ENCODE assay signal across 13 cellular contexts in the genomic region with DNA sequence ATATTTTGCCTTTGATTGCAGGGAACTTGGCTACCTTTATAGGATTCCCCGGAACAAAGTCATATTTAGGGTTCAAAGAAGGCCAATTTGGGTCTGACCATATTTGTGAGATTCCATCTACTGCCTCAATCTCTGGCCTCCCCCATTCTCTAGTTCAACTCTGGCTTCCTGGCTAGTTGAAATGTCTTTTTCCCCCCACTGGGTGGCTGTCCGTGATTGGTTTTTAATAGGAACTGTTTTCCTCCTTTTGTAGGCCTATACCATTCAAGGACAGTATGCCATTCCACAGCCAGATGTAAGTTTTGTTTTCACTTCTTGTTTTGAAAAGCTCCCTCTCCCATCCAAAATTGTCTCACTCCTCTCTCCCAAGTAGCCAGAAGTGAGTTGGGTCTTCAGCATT. TPM values are rescaled to one million over a fixed set of nuclear protein-coding genes. Genes with fewer than 3 reads are reported as not detected.
DNase-seq lines count a peak whose midpoint lies in the region; TF ChIP-seq lines count a peak whose summit lies in the region.
"Had no signal": no experiment of that assay in that cellular context is flagged by ENCODE, and none has a peak within 500 bp of the region (broad histone marks: within the 10 kb centered on the region; RNA-seq: fewer than 3 reads in every experiment).

No MANE protein-coding gene starts in this region.

- H3K9ac ChIP-seq in HUES48 (ENCODE audit: low read depth, low read length) (no peak overlapping the region), fibroblast of lung (ENCODE audit: insufficient read depth, low read length) (no peak overlapping the region)

- H3K9me3 ChIP-seq in HUES48 (ENCODE audit: control insufficient read depth, insufficient read depth, low read length) = no peaks in the 10 kb centered on the region
- H3K9me3 ChIP-seq in fibroblast of lung (ENCODE audit: control insufficient read depth, insufficient read depth, low read depth, low read length) = no peaks in the 10 kb centered on the region

- DNase-seq in CD14-positive monocyte (ENCODE audit: low spot score) (no peak), fibroblast of lung (ENCODE audit: low read depth in 2 of 2) (no peak), SK-N-DZ (ENCODE audit: low spot score) (no peak), SKM-1 treated with dmso at 0.1 percent for 144 hours (lab: John Stamatoyannopoulos, UW; ENCODE audit: unreplicated experiment) (no peak), NCI-H1048 (lab: John Stamatoyannopoulos, UW) (no peak)
- DNase-seq: activated CD4-positive, alpha-beta T cell treated with anti-CD3 and anti-CD28 coated beads for 4 hours; Calu3; cortex of kidney; NCI-H1436; NCI-H526; stimulated activated CD4-positive, alpha-beta T cell treated with anti-CD3 and anti-CD28 coated beads, Interleukin-15, amount 100 ng/mL, for 24 hours had no signal

- H3K4me1 Mint-ChIP-seq in CD14-positive monocyte = no peaks in the 10 kb centered on the region

- no peak overlapping the region for H3K4me2 ChIP-seq in fibroblast of lung (ENCODE audit: extremely low read depth, insufficient read depth, low read length)

- H3K79me2 ChIP-seq in fibroblast of lung (ENCODE audit: control insufficient read depth, insufficient read depth, low read length) = peaks cover 77% of the 10 kb centered on the region

- peaks cover 0 to 2% (median 0%) of the 10 kb centered on the region in 3 donors for H3K27me3 Mint-ChIP-seq in CD14-positive monocyte (ENCODE audit: low read depth in 3 of 3)

- H4K20me1 ChIP-seq in fibroblast of lung (ENCODE audit: control insufficient read depth, extremely low read depth, insufficient read depth, low read length) = no peaks in the 10 kb centered on the region

- H3K36me3 Mint-ChIP-seq in CD14-positive monocyte = peaks cover 93 to 98% of the 10 kb centered on the region in 2 donors

- H3K4me3 ChIP-seq in HUES48 (ENCODE audit: low read depth, low read length) (no peak overlapping the region), fibroblast of lung (replicated peaks in 1 of 4; ENCODE audit: control extremely low read depth in 1 of 4, insufficient read depth in 1 of 4, low read depth in 3 of 4, low read length in 4 of 4) (no peak overlapping the region)

- no peak overlapping the region for H2AFZ ChIP-seq in fibroblast of lung (ENCODE audit: low read length)

- H3K27me3 ChIP-seq in HUES48 (ENCODE audit: control insufficient read depth, insufficient read depth, low read length) = no peaks in the 10 kb centered on the region
- no peaks in the 10 kb centered on the region for H3K27me3 ChIP-seq in fibroblast of lung (ENCODE audit: control insufficient read depth, insufficient read depth, low read length)

- H3K27ac Mint-ChIP-seq in CD14-positive monocyte = peak overlapping the region in 4 of 7 donors; percentile 2 to 43 (median 28)

- intact Hi-C loops in CD14-positive monocyte (cut with micrococcal nuclease) = no loop called here

- H3K4me3 Mint-ChIP-seq in CD14-positive monocyte = no peak overlapping the region

- peak overlapping the region; percentile 14 for H3K27ac ChIP-seq in HUES48 (ENCODE audit: low read depth, low read length)
- peak overlapping the region; percentile 5 for H3K27ac ChIP-seq in fibroblast of lung (ENCODE audit: insufficient read depth, low read length)

- H3K36me3 ChIP-seq in HUES48 (ENCODE audit: control insufficient read depth, insufficient read depth, low read length) (peaks cover 99% of the 10 kb centered on the region), fibroblast of lung (ENCODE audit: control insufficient read depth, insufficient read depth, low read length) (peaks cover 42% of the 10 kb centered on the region)

- TF ChIP-seq CTCF in CD14-positive monocyte (IDR thresholded peaks at IDR 0.05) (no peak), fibroblast of lung (conservative IDR thresholded peaks at IDR 0.05 in 1 of 2, IDR thresholded peaks at IDR 0.05 in 1 of 2; ENCODE audit: low read depth in 1 of 2, low read length in 2 of 2) (peak in 1 of 2 donors; percentile 9)

- H3K9me3 Mint-ChIP-seq in CD14-positive monocyte = no peaks in the 10 kb centered on the region

- peaks cover 24% of the 10 kb centered on the region for H3K4me1 ChIP-seq in HUES48 (ENCODE audit: control insufficient read depth, insufficient read depth, low read length)
- peaks cover 2% of the 10 kb centered on the region for H3K4me1 ChIP-seq in fibroblast of lung (ENCODE audit: control insufficient read depth, extremely low read depth, insufficient read depth, low read length)

RNA-seq across cellular contexts. Expression of gene PCBP2, which starts 13.8 kb away (rescaled TPM):
- 10 to 100 TPM; 79.6 to 81.9 TPM for polyA plus RNA-seq in CD14-positive monocyte
- total RNA-seq in fibroblast of lung = 251 and 271 TPM in 2 replicates
- 315 and 374 TPM in 2 replicates for polyA plus RNA-seq in fibroblast of lung
- 674 and 727 TPM in 2 replicates for polyA plus RNA-seq in fibroblast of lung (2012)
- polyA minus RNA-seq in fibroblast of lung (ENCODE audit: low replicate concordance) = 1,406 and 1,607 TPM in 2 replicates
- polyA plus RNA-seq in SK-N-DZ (2014; cell fraction: cytosol; rRNA removed) = 319 and 354 TPM in 2 replicates
- 451 and 689 TPM in 2 replicates for polyA plus RNA-seq in SK-N-DZ (2014; cell fraction: nucleus; rRNA removed)

RNA-seq across cellular contexts. Expression of gene PRR13, which starts 24.1 kb away (rescaled TPM):
- 100 to 1,000 TPM; 591 to 670 TPM for polyA plus RNA-seq in CD14-positive monocyte
- total RNA-seq in fibroblast of lung = 30.3 and 48.1 TPM in 2 replicates
- polyA plus RNA-seq in fibroblast of lung = 114 and 157 TPM in 2 replicates
- 231 and 250 TPM in 2 replicates for polyA plus RNA-seq in fibroblast of lung (2012)
- polyA minus RNA-seq in fibroblast of lung (ENCODE audit: low replicate concordance) = 139 and 250 TPM in 2 replicates
- polyA plus RNA-seq in SK-N-DZ (2014; cell fraction: cytosol; rRNA removed) = 41.3 and 50.4 TPM in 2 replicates
- polyA plus RNA-seq in SK-N-DZ (2014; cell fraction: nucleus; rRNA removed) = 15.8 and 50.5 TPM in 2 replicates

RNA-seq across cellular contexts. Expression of gene MAP3K12, which starts 33.6 kb away (rescaled TPM):
- polyA plus RNA-seq in CD14-positive monocyte (1 to 10 TPM; 1.7 to 2.0 TPM), fibroblast of lung (31.2 and 31.6 TPM in 2 replicates)
- total RNA-seq in fibroblast of lung = 37.8 and 40.8 TPM in 2 replicates
- 23.9 and 24.4 TPM in 2 replicates for polyA plus RNA-seq in fibroblast of lung (2012)
- polyA minus RNA-seq in fibroblast of lung (ENCODE audit: low replicate concordance) = 69.0 and 85.2 TPM in 2 replicates
- 20.8 and 22.1 TPM in 2 replicates for polyA plus RNA-seq in SK-N-DZ (2014; cell fraction: cytosol; rRNA removed)
- 56.6 and 82.8 TPM in 2 replicates for polyA plus RNA-seq in SK-N-DZ (2014; cell fraction: nucleus; rRNA removed)

RNA-seq across cellular contexts. Expression of gene TARBP2, which starts 35.4 kb away (rescaled TPM):
- polyA plus RNA-seq in CD14-positive monocyte (10 to 100 TPM; 16.6 to 24.4 TPM), fibroblast of lung (19.8 and 25.9 TPM in 2 replicates)
- 37.8 and 39.3 TPM in 2 replicates for total RNA-seq in fibroblast of lung
- 23.5 and 33.8 TPM in 2 replicates for polyA plus RNA-seq in fibroblast of lung (2012)
- 27.3 and 27.9 TPM in 2 replicates for polyA minus RNA-seq in fibroblast of lung (ENCODE audit: low replicate concordance)
- 81.3 and 95.8 TPM in 2 replicates for polyA plus RNA-seq in SK-N-DZ (2014; cell fraction: cytosol; rRNA removed)
- polyA plus RNA-seq in SK-N-DZ (2014; cell fraction: nucleus; rRNA removed) = 217 and 237 TPM in 2 replicates

RNA-seq across cellular contexts. Expression of gene NPFF, which starts 41.6 kb away (rescaled TPM):
- polyA plus RNA-seq in CD14-positive monocyte (not detected), fibroblast of lung (not detected in 2 replicates)
- total RNA-seq in fibroblast of lung = not detected in 2 replicates
- not detected in 2 replicates for polyA plus RNA-seq in fibroblast of lung (2012)
- not detected in 2 replicates for polyA minus RNA-seq in fibroblast of lung (ENCODE audit: low replicate concordance)
- polyA plus RNA-seq in SK-N-DZ (2014; cell fraction: cytosol; rRNA removed) = not detected in 2 replicates
- polyA plus RNA-seq in SK-N-DZ (2014; cell fraction: nucleus; rRNA removed) = not detected in 2 replicates
- total RNA-seq: Calu3, frontal cortex had no signal

Comparison
In these comparisons a context has a peak if more than half of its experiments do, and no peak if none do; other contexts are left out.
1. RNA of gene MAP3K12, which starts 33.6 kb away (polyA plus RNA-seq): 23.9 to 31.6 TPM in fibroblast of lung; 1.7 to 2.0 TPM in CD14-positive monocyte; every median in the first group is over 4 times any median in the second.